ENCODE assay signal across 8 cellular contexts in genomic region chr20:50731055-50731929, GRCh38. TPM values are rescaled to one million over a fixed set of nuclear protein-coding genes. Genes with fewer than 3 reads are reported as not detected.
DNase-seq lines count a peak whose midpoint lies in the region; ATAC-seq and TF ChIP-seq lines count a peak whose summit lies in the region.

TSS of gene PARD6B (plus strand) at chr20:50731580. CDS start at chr20:50731787, 207 bp downstream.

- H3K4me2 ChIP-seq in IMR-90 (ENCODE audit: low read depth, low read length) (peak within 1 kb of the TSS; percentile 87), OCI-LY3 (ENCODE audit: low read length) (peak within 1 kb of the TSS; percentile 95)

- peaks cover 3 to 5% of the 10 kb centered on the region in 2 experiments; a peak in 1 of 4 replicates for H3K79me1 ChIP-seq in IMR-90 (ENCODE audit: low read depth in 1 of 2, low read length in 2 of 2)

- TF ChIP-seq RAD21 in IMR-90 (IDR thresholded peaks at IDR 0.05; ENCODE audit: low read length) = no peak

- no peak within 1 kb of the TSS for H2BK5ac ChIP-seq in IMR-90 (ENCODE audit: low read depth, low read length, poor library complexity, severe bottlenecking)

- H3K9me1 ChIP-seq in IMR-90 (ENCODE audit: insufficient read depth, low read length) = peaks cover 16% of the 10 kb centered on the region

- intact Hi-C loops in IMR-90 (cut with micrococcal nuclease) = loop anchor here (2.0 to 5.0 kb wide), 2 partner anchors 40 to 84 kb away; partner anchors contain the start of gene RIPOR3

- POLR2A ChIA-PET in IMR-90 (lab: Charles Lee; ENCODE audit: unreplicated experiment) = no interaction called here

- TF ChIP-seq CTCF in IMR-90 (conservative IDR thresholded peaks at IDR 0.05; ENCODE audit: low read depth, low read length) = no peak
- 0 out of 2 replicates have a peak, but pooled peaks have one; percentile 12 for TF ChIP-seq CTCF in OCI-LY3 (IDR thresholded peaks at IDR 0.05; ENCODE audit: low read depth, low read length)
- TF ChIP-seq CTCF in epithelial cell of esophagus (IDR thresholded peaks at IDR 0.05; ENCODE audit: insufficient read depth, low read depth, low read length, missing control alignments) = no peak

- peaks cover 37% of the 10 kb centered on the region for H3K79me2 ChIP-seq in OCI-LY3 (ENCODE audit: low read length)

- DNase-seq in DMS153 (lab: John Stamatoyannopoulos, UW) (peak; percentile 98), IMR-90 (peak; percentile 92), activated T-cell treated with anti-CD3 and anti-CD28 coated beads for 24 hours (ENCODE audit: low read depth) (peak; percentile 99), epithelial cell of esophagus (ENCODE audit: low read depth) (peak; percentile 100)
- peak; percentile 99 to 100 for DNase-seq in stimulated activated CD8-positive, alpha-beta memory T cell treated with anti-CD3 and anti-CD28 coated beads, Interleukin-2, amount 100 ng/mL, for 1 hour (ENCODE audit: low read depth in 2 of 2)

- ATAC-seq in GM21576 (IDR thresholded peaks at IDR 0.05; ENCODE audit: unreplicated experiment) (peak; percentile 86), IMR-90 (ENCODE audit: low read depth) (peak; percentile 98)

- H2BK120ac ChIP-seq in IMR-90 (ENCODE audit: low read depth, low read length) = peak within 1 kb of the TSS; percentile 4; the same call in 1 of the 2 replicates

- CTCF ChIA-PET in IMR-90 (lab: Yijun Ruan, JAX) = no interaction called here

- H3K18ac ChIP-seq in IMR-90 (ENCODE audit: low read depth, low read length) = 0 out of 2 replicates have a peak within 1 kb of the TSS, but pooled peaks have one; percentile 1

- H3K4ac ChIP-seq in IMR-90 (ENCODE audit: low read depth, low read length) = peak within 1 kb of the TSS; percentile 73

- H3K9me3 ChIP-seq in IMR-90 (ENCODE audit: control insufficient read depth, insufficient read depth, low read length) = no peaks in the 10 kb centered on the region
- H3K9me3 ChIP-seq in OCI-LY3 (ENCODE audit: insufficient read depth, low read length) = no peaks in the 10 kb centered on the region
- H3K9me3 ChIP-seq in mononuclear cell (ENCODE audit: low read depth, low read length) = no peaks in the 10 kb centered on the region

- dilution Hi-C loops in IMR-90 (cut with HindIII; ENCODE audit: low sequenced_read_pairs, unreplicated experiment) = no loop called here

- H3K4me1 ChIP-seq in IMR-90 (ENCODE audit: control insufficient read depth, insufficient read depth, low read length) (peaks cover 3% of the 10 kb centered on the region), OCI-LY3 (ENCODE audit: low read length) (peaks cover 50% of the 10 kb centered on the region), mononuclear cell (ENCODE audit: insufficient read depth, low read length) (peaks cover 15% of the 10 kb centered on the region)

- peak within 1 kb of the TSS; percentile 90 for H2AK9ac ChIP-seq in IMR-90 (replicated peaks; ENCODE audit: low read depth, low read length, poor library complexity)

- H3K27ac ChIP-seq in IMR-90 (ENCODE audit: insufficient read depth, low read length) (peak within 1 kb of the TSS; percentile 20; the same call in 1 of the 2 replicates), OCI-LY3 (ENCODE audit: low read length) (peak within 1 kb of the TSS; percentile 39)

- peak within 1 kb of the TSS; percentile 70 for H3K14ac ChIP-seq in IMR-90 (replicated peaks; ENCODE audit: low read depth, low read length)

- peak within 1 kb of the TSS; percentile 80 for H3K4me3 ChIP-seq in IMR-90 (ENCODE audit: insufficient read depth, low read depth, low read length)
- peak within 1 kb of the TSS; percentile 86 for H3K4me3 ChIP-seq in OCI-LY3 (ENCODE audit: low read length)
- H3K4me3 ChIP-seq in epithelial cell of esophagus (ENCODE audit: low read length) = peak within 1 kb of the TSS; percentile 87
- peak within 1 kb of the TSS; percentile 68 for H3K4me3 ChIP-seq in mononuclear cell (ENCODE audit: low read length)

- H3K9ac ChIP-seq in IMR-90 (ENCODE audit: low read depth, low read length) (peak within 1 kb of the TSS; percentile 47), OCI-LY3 (ENCODE audit: low read length) (peak within 1 kb of the TSS; percentile 83)

- H4K20me1 ChIP-seq in IMR-90 (ENCODE audit: insufficient read depth, low read length) = no peaks in the 10 kb centered on the region
- H4K20me1 ChIP-seq in OCI-LY3 (ENCODE audit: insufficient read depth, low read length) = peaks cover 16% of the 10 kb centered on the region

- H3K36me3 ChIP-seq in IMR-90 (ENCODE audit: control insufficient read depth, insufficient read depth, low read length) (no peaks in the 10 kb centered on the region), OCI-LY3 (replicated peaks; ENCODE audit: low read depth, low read length) (no peaks in the 10 kb centered on the region)

- peaks cover 3% of the 10 kb centered on the region; the same call in 1 of the 2 replicates for H3K27me3 ChIP-seq in IMR-90 (ENCODE audit: control insufficient read depth, insufficient read depth, low read length)
- peaks cover 6% of the 10 kb centered on the region; the same call in 1 of the 2 replicates for H3K27me3 ChIP-seq in OCI-LY3 (ENCODE audit: low read depth, low read length)
- no peaks in the 10 kb centered on the region for H3K27me3 ChIP-seq in mononuclear cell (ENCODE audit: insufficient read depth, low read length)

- TF ChIP-seq POLR2A in IMR-90 (IDR thresholded peaks at IDR 0.05; ENCODE audit: low read depth, low read length) = no peak

- H2BK20ac ChIP-seq in IMR-90 (ENCODE audit: low read depth, low read length) = no peak within 1 kb of the TSS; the same call in 1 of the 2 replicates

- peak within 1 kb of the TSS; percentile 14; the same call in 1 of the 2 replicates for H3K56ac ChIP-seq in IMR-90 (ENCODE audit: extremely low read depth, insufficient read depth, low read length)

- H4K8ac ChIP-seq in IMR-90 (ENCODE audit: low read depth in 2 of 2, low read length in 2 of 2) = peak within 1 kb of the TSS; percentile 58 to 76

- H2BK15ac ChIP-seq in IMR-90 (ENCODE audit: low read depth, low read length) = peak within 1 kb of the TSS; percentile 6; the same call in 1 of the 3 replicates

- BruUV-seq in IMR-90 (replicated peaks; lab: Mats Ljungman, UMichigan) = no TSS peak

- peak within 1 kb of the TSS; percentile 50; the same call in 1 of the 2 replicates for H3K23ac ChIP-seq in IMR-90 (ENCODE audit: low read depth, low read length)

- H2AK5ac ChIP-seq in IMR-90 (ENCODE audit: low read depth, low read length) = 0 out of 2 replicates have a peak within 1 kb of the TSS, but pooled peaks have one; percentile 14

- 0% methylated on average over 49 of the region's 114 CpGs; no CpG with 5 or more reads in 1 of the 2 experiments for WGBS in IMR-90 (ENCODE audit: extremely low coverage in 2 of 2, insufficient read length in 1 of 2), 2 experiments

- in situ Hi-C loops in IMR-90 (cut with MboI; ENCODE audit: low sequenced_read_pairs) = no loop called here

- peak within 1 kb of the TSS; percentile 45 for H4K5ac ChIP-seq in IMR-90 (ENCODE audit: low read depth, low read length)

- peak within 1 kb of the TSS; percentile 97 for H2AFZ ChIP-seq in IMR-90 (replicated peaks; ENCODE audit: low read length, poor library complexity)
- peak within 1 kb of the TSS; percentile 93 for H2AFZ ChIP-seq in OCI-LY3 (ENCODE audit: low read depth, low read length)

- H4K91ac ChIP-seq in IMR-90 (ENCODE audit: insufficient read depth, low read depth, low read length) = peak within 1 kb of the TSS; percentile 58; the same call in 1 of the 2 replicates

TF ChIP-seq in IMR-90, 13 proteins besides CTCF, POLR2A, EP300 and RAD21:
- TF ChIP-seq BHLHE40 (IDR thresholded peaks at IDR 0.05; ENCODE audit: low read depth, low read length) (peak; percentile 3; the same call in 1 of the 2 replicates), MAZ (IDR thresholded peaks at IDR 0.05; ENCODE audit: borderline replicate concordance, low read depth, low read length) (peak; percentile 54; the same call in 1 of the 2 replicates), USF2 (IDR thresholded peaks at IDR 0.05; ENCODE audit: low read depth, low read length) (no peak), CEBPB (IDR thresholded peaks at IDR 0.05; ENCODE audit: low read depth, low read length) (no peak), RCOR1 (IDR thresholded peaks at IDR 0.05; ENCODE audit: insufficient replicate concordance, low read length) (no peak)

RNA-seq across cellular contexts. Expression of gene PARD6B, which starts in this region (rescaled TPM):
- total RNA-seq in IMR-90 (2012; rRNA removed) (0.90 and 1.4 TPM in 2 replicates), mononuclear cell (4.3 TPM)
- 0.14 and 0.17 TPM in 2 replicates for polyA plus RNA-seq in IMR-90 (2012; rRNA removed)
- polyA plus RNA-seq in IMR-90 (2012; cell fraction: cytosol; rRNA removed) = 0.05 and 0.08 TPM in 2 replicates
- 0.07 and 0.25 TPM in 2 replicates for polyA plus RNA-seq in IMR-90 (2012; cell fraction: nucleus; rRNA removed; ENCODE audit: low replicate concordance)

Comparison
In these comparisons a context has a peak if more than half of its experiments do, and no peak if none do; other contexts are left out.
1. Peak in every context shown above with its lines: DNase-seq, ATAC-seq, H3K4me3 ChIP-seq and H3K27ac ChIP-seq.